In genomic region chr9:6461619-6462018, GRCh38 we compare ENCODE assay signal across 20 cellular contexts.
"Had no signal": no experiment of that assay in that cellular context is flagged by ENCODE, and none has a peak within 500 bp of the region (broad histone marks: within the 10 kb centered on the region; RNA-seq: fewer than 3 reads in every experiment).

No MANE protein-coding gene starts in this region.

- ATAC-seq: foreskin keratinocyte; gastrocnemius medialis; heart right ventricle; left cardiac atrium; left ventricle myocardium superior; naive thymus-derived CD4-positive, alpha-beta T cell had no signal

- H3K4me3 ChIP-seq: colonic mucosa, esophagus muscularis mucosa, gastrocnemius medialis, heart right ventricle, left lung, lower lobe of right lung had no signal

- H3K27ac ChIP-seq: colonic mucosa, esophagus muscularis mucosa, foreskin keratinocyte, gastrocnemius medialis, heart right ventricle, left lung, lower lobe of right lung had no signal

- FAIRE-seq: endothelial cell of umbilical vein, islet of Langerhans, keratinocyte had no signal

- H3K4me1 ChIP-seq: colonic mucosa, esophagus muscularis mucosa, gastrocnemius medialis, heart right ventricle, left lung, lower lobe of right lung had no signal

- DNase-seq: colonic mucosa; cortex of kidney; effector CD4-positive, alpha-beta T cell; effector memory CD4-positive, alpha-beta T cell; foreskin keratinocyte; gastrocnemius medialis; glutamatergic neuron; head of caudate nucleus; heart right ventricle; hippocampal formation; left cardiac atrium; left lung; left ventricle myocardium superior; lower lobe of right lung; mesenchymal stem cell; naive thymus-derived CD4-positive, alpha-beta T cell had no signal

- H3K27me3 ChIP-seq: colonic mucosa, esophagus muscularis mucosa, foreskin keratinocyte, gastrocnemius medialis, heart right ventricle, left lung had no signal

- H3K9me3 ChIP-seq: colonic mucosa, esophagus muscularis mucosa, gastrocnemius medialis had no signal

- H3K36me3 ChIP-seq: colonic mucosa had no signal
